ENCODE assay signal across 9 cellular contexts in the genomic region with DNA sequence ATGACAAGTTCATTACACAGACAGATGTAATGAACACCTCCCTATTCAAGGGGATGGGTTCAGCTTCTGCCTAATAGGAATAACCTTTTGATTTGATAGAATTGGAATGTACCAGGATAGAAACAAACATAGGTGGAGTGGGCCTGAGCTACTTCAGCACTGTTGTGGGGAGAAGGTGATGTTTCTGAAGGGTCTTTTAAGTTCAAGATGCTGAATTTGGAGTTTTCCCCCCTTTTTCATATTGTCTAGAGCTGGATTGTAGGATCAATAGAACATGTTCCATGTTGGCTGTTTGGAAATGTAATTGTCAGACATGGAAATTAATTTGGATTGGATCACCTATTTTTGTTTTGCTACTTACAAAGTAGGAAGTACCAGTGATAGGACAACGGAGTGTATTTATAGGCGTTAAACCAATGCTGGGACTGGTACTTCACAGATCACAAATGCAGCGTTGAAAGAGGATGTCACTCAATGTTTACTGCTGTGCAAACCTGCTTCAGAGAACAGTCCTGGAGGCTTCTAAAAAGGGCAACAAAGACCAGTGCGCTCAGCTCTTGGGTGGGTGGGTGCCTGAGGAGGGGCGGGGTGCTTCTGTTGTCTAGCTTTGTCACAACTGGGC. TPM values are rescaled to one million over a fixed set of nuclear protein-coding genes. Genes with fewer than 3 reads are reported as not detected.
DNase-seq lines count a peak whose midpoint lies in the region; ATAC-seq and TF ChIP-seq lines count a peak whose summit lies in the region.
"Had no signal": no experiment of that assay in that cellular context is flagged by ENCODE, and none has a peak within 500 bp of the region (broad histone marks: within the 10 kb centered on the region; RNA-seq: fewer than 3 reads in every experiment).

No MANE protein-coding gene starts in this region.

- H3K27me3 ChIP-seq in iPS-18a (ENCODE audit: control insufficient read depth, insufficient read depth, low read length) (peaks cover 23% of the 10 kb centered on the region), thyroid gland (no peaks in the 10 kb centered on the region)

- 81 to 89% methylated on average over 5 of the region's 5 CpGs for WGBS in thyroid gland, 2 donors

- peaks cover 62% of the 10 kb centered on the region for H3K27me3 Mint-ChIP-seq in activated T-cell treated with anti-CD3 and anti-CD28 coated beads, Interleukin-2, amount 50 U/mL, for 72 hours (ENCODE audit: low read depth)
- H3K27me3 Mint-ChIP-seq in activated CD4-positive, alpha-beta memory T cell treated with anti-CD3 and anti-CD28 coated beads, Interleukin-2, amount 10 ng/mL, durations not matched to agents 7 days and 5 days = peaks cover 74% of the 10 kb centered on the region

- intact Hi-C loops in thyroid gland (cut with DNase I) = no loop called here

- CTCF ChIA-PET in activated CD4-positive, alpha-beta memory T cell treated with anti-CD3 and anti-CD28 coated beads, Interleukin-2, amount 10 ng/mL, durations not matched to agents 7 days and 5 days (lab: Charles Lee) = interaction anchor here (0.5 to 0.6 kb wide), 2 partner anchors 657 to 1142 kb away, joined by 3 read pairs; partner anchors contain the start of gene RNF2

- H3K36me3 ChIP-seq in iPS-18a (ENCODE audit: control insufficient read depth, low read depth, low read length) (no peaks in the 10 kb centered on the region), thyroid gland (no peaks in the 10 kb centered on the region)

- TF ChIP-seq CTCF in thyroid gland (IDR thresholded peaks at IDR 0.05) = no peak

- peak overlapping the region; percentile 96 for H3K4me3 ChIP-seq in iPS-18a (ENCODE audit: low read length)
- H3K4me3 ChIP-seq in thyroid gland (replicated peaks in 1 of 3) = no peak overlapping the region
- H3K4me3 ChIP-seq: K562 had no signal

- no peaks in the 10 kb centered on the region for H3K9me3 Mint-ChIP-seq in activated T-cell treated with anti-CD3 and anti-CD28 coated beads, Interleukin-2, amount 50 U/mL, for 72 hours
- no peaks in the 10 kb centered on the region for H3K9me3 Mint-ChIP-seq in activated CD4-positive, alpha-beta memory T cell treated with anti-CD3 and anti-CD28 coated beads, Interleukin-2, amount 10 ng/mL, durations not matched to agents 7 days and 5 days

- peak overlapping the region; percentile 83 to 87 for H3K4me3 Mint-ChIP-seq in activated T-cell treated with anti-CD3 and anti-CD28 coated beads, Interleukin-2, amount 50 U/mL, for 72 hours
- peak overlapping the region; percentile 74 for H3K4me3 Mint-ChIP-seq in activated CD4-positive, alpha-beta memory T cell treated with anti-CD3 and anti-CD28 coated beads, Interleukin-2, amount 10 ng/mL, durations not matched to agents 7 days and 5 days

- POLR2A ChIA-PET in activated CD4-positive, alpha-beta memory T cell treated with anti-CD3 and anti-CD28 coated beads, Interleukin-2, amount 10 ng/mL, durations not matched to agents 7 days and 5 days (lab: Charles Lee) = no interaction called here

- no peak for TF ChIP-seq POLR2A in thyroid gland (IDR thresholded peaks at IDR 0.05)

- H3K36me3 Mint-ChIP-seq in activated T-cell treated with anti-CD3 and anti-CD28 coated beads, Interleukin-2, amount 50 U/mL, for 72 hours (ENCODE audit: insufficient read depth in 2 of 2) = peaks cover 0 to 3% of the 10 kb centered on the region in 2 donors
- peaks cover 4% of the 10 kb centered on the region for H3K36me3 Mint-ChIP-seq in activated CD4-positive, alpha-beta memory T cell treated with anti-CD3 and anti-CD28 coated beads, Interleukin-2, amount 10 ng/mL, durations not matched to agents 7 days and 5 days (ENCODE audit: low read depth)

- no peak for ATAC-seq in activated T-cell treated with anti-CD3 and anti-CD28 coated beads, Interleukin-2, amount 50 U/mL, for 72 hours (replicated peaks in 1 of 2)
- ATAC-seq in GM21576 (IDR thresholded peaks at IDR 0.05; ENCODE audit: unreplicated experiment) = no peak
- ATAC-seq: K562 had no signal

- DNase-seq in activated T-cell treated with anti-CD3 and anti-CD28 coated beads, Interleukin-2, amount 50 U/mL, for 72 hours = no peak
- DNase-seq in activated T-cell treated with anti-CD3 and anti-CD28 coated beads, Interleukin-2, amount 50 U/mL, for 48 hours = no peak
- no peak for DNase-seq in activated CD4-positive, alpha-beta memory T cell treated with anti-CD3 and anti-CD28 coated beads, Interleukin-2, amount 10 ng/mL, durations not matched to agents 7 days and 5 days
- no peak for DNase-seq in thyroid gland
- no peak for DNase-seq in RPMI8226
- DNase-seq in SHP77 (lab: John Stamatoyannopoulos, UW) = no peak

- peaks cover 20% of the 10 kb centered on the region for H3K4me1 Mint-ChIP-seq in activated T-cell treated with anti-CD3 and anti-CD28 coated beads, Interleukin-2, amount 50 U/mL, for 72 hours (ENCODE audit: low read depth)
- H3K4me1 Mint-ChIP-seq in activated CD4-positive, alpha-beta memory T cell treated with anti-CD3 and anti-CD28 coated beads, Interleukin-2, amount 10 ng/mL, durations not matched to agents 7 days and 5 days = peaks cover 19% of the 10 kb centered on the region

- no peak overlapping the region for H3K9ac ChIP-seq in iPS-18a (ENCODE audit: low read length)

- H3K27ac Mint-ChIP-seq in activated T-cell treated with anti-CD3 and anti-CD28 coated beads, Interleukin-2, amount 50 U/mL, for 72 hours = peak overlapping the region; percentile 36
- H3K27ac Mint-ChIP-seq in activated CD4-positive, alpha-beta memory T cell treated with anti-CD3 and anti-CD28 coated beads, Interleukin-2, amount 10 ng/mL, durations not matched to agents 7 days and 5 days = no peak overlapping the region

- H3K9me3 ChIP-seq in iPS-18a (ENCODE audit: control insufficient read depth, low read depth, low read length) (no peaks in the 10 kb centered on the region), thyroid gland (no peaks in the 10 kb centered on the region)

- H3K27ac ChIP-seq in iPS-18a (ENCODE audit: low read length) (no peak overlapping the region), thyroid gland (peak overlapping the region in 2 of 3 donors; percentile 43 to 76)

- H3K4me1 ChIP-seq in iPS-18a (ENCODE audit: control insufficient read depth, low read depth, low read length) (peaks cover 27% of the 10 kb centered on the region), thyroid gland (peaks cover 5 to 10% of the 10 kb centered on the region in 2 donors)

RNA-seq across cellular contexts. Expression of gene C1orf21, which starts 2.0 kb away (rescaled TPM):
- total RNA-seq in activated T-cell treated with anti-CD3 and anti-CD28 coated beads, Interleukin-2, amount 50 U/mL, for 72 hours = 1 to 10 TPM; 3.0 to 4.6 TPM
- 1 to 10 TPM; 7.7 to 8.8 TPM for total RNA-seq in activated CD4-positive, alpha-beta memory T cell treated with anti-CD3 and anti-CD28 coated beads, Interleukin-2, amount 10 ng/mL, durations not matched to agents 7 days and 5 days
- 10 to 100 TPM; 13.1 to 30.6 (median 22.1) TPM for total RNA-seq in thyroid gland
